Comparison of ENCODE assay signal across 1 cellular context in the genomic region with DNA sequence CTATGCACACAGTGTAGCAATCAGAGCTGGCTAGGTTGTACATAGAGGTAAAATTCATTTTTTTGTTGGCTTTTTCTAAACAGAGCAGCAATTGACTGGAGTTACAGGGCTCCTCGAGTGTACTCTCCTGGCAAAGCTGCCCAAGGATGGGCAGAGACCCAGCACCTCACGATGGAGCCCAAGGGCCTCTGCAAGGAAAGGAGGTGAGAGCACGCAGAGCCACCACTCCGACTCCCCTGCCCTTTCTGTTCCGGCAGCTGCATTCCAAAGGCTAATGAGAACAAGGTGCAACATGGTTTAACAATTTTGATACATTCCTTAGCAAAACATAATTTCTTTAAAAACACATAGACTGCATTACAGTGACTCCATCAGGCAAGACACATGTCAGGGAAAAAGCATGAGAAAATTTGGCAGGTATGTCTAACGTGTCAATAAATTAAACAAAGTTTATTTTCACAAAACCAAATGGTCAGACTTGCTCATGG.
TF ChIP-seq lines count a peak whose summit lies in the region.

No MANE protein-coding gene starts in this region.

TF ChIP-seq in SK-N-SH, 30 proteins besides CTCF, POLR2A, EP300 and RAD21 (continued from another document):
- TF ChIP-seq TAF1 (IDR thresholded peaks at IDR 0.05; ENCODE audit: borderline replicate concordance, low read depth, low read length) (no peak), POLR2AphosphoS5 (IDR thresholded peaks at IDR 0.05; ENCODE audit: low read depth, low read length) (no peak), EZH2phosphoT487 (IDR thresholded peaks at IDR 0.05; ENCODE audit: borderline replicate concordance, low read depth) (no peak), NRF1 (IDR thresholded peaks at IDR 0.05; ENCODE audit: low read depth, low read length) (no peak), GABPA (IDR thresholded peaks at IDR 0.05; ENCODE audit: low read depth) (no peak), RXRA (IDR thresholded peaks at IDR 0.05; ENCODE audit: borderline replicate concordance, low read depth) (no peak), FOSL2 (IDR thresholded peaks at IDR 0.05; ENCODE audit: borderline replicate concordance, low read depth) (no peak), GATA2 (CRISPR knock-in tag; IDR thresholded peaks at IDR 0.05) (no peak), RCOR1 (IDR thresholded peaks at IDR 0.05; ENCODE audit: low read length) (no peak), FOXM1 (IDR thresholded peaks at IDR 0.05; ENCODE audit: low read depth) (no peak), NFIC (IDR thresholded peaks at IDR 0.05; ENCODE audit: borderline replicate concordance) (no peak)
